ENCODE assay signal across 14 cellular contexts in genomic region chr3:181336597-181336996, GRCh38.
A peak's percentile ranks its signal among the peaks of the same experiment; 100 is the strongest.
DNase-seq lines count a peak whose midpoint lies in the region; ATAC-seq and TF ChIP-seq lines count a peak whose summit lies in the region.
"Had no signal": no experiment of that assay in that cellular context is flagged by ENCODE, and none has a peak within 500 bp of the region (broad histone marks: within the 10 kb centered on the region; RNA-seq: fewer than 3 reads in every experiment).

No MANE protein-coding gene starts in this region.

- intact Hi-C loops in heart left ventricle (cut with DNase I) (loop anchor here in 2 of 10 donors (10.0 kb wide), 1 partner anchor 218 kb away; no protein-coding TSS in a partner anchor), cardiac septum (cut with DNase I) (no loop called here), thyroid gland (cut with DNase I) (no loop called here)

- H2AFZ ChIP-seq in OCI-LY1 (ENCODE audit: low read length) (no peak overlapping the region), neural progenitor cell (replicated peaks) (no peak overlapping the region)

- WGBS in heart left ventricle, 4 donors: 35 to 43% (median 36%) methylated on average over 2 of the region's 2 CpGs
- 75 to 82% methylated on average over 2 of the region's 2 CpGs for WGBS in thyroid gland, 2 donors

- no peaks in the 10 kb centered on the region for H3K9me2 ChIP-seq in OCI-LY1 (ENCODE audit: low read depth, low read length)

- H4K20me1 ChIP-seq in OCI-LY1 (ENCODE audit: insufficient read depth, low read length) (no peaks in the 10 kb centered on the region), neural progenitor cell (ENCODE audit: low read depth) (no peaks in the 10 kb centered on the region)

- H3K27ac ChIP-seq in heart left ventricle (peak overlapping the region in 1 of 12 donors; percentile 39), OCI-LY1 (ENCODE audit: low read depth, low read length, poor library complexity, severe bottlenecking) (peak overlapping the region; percentile 81), neural progenitor cell (peak overlapping the region; percentile 14), thyroid gland (no peak overlapping the region)
- H3K27ac ChIP-seq: C4-2B had no signal

- peaks cover 3% of the 10 kb centered on the region for H3K4me1 Mint-ChIP-seq in neural progenitor cell
- H3K4me1 Mint-ChIP-seq: CD4-positive, CD25-positive, alpha-beta regulatory T cell had no signal

- H3K79me2 ChIP-seq in OCI-LY1 (ENCODE audit: insufficient read depth, low read length) (no peaks in the 10 kb centered on the region), neural progenitor cell (ENCODE audit: low read depth) (no peaks in the 10 kb centered on the region)

- H3K27ac Mint-ChIP-seq in neural progenitor cell: no peak overlapping the region
- H3K27ac Mint-ChIP-seq: CD4-positive, CD25-positive, alpha-beta regulatory T cell; CD8-positive, alpha-beta T cell had no signal

- H3K4me2 ChIP-seq in OCI-LY1 (ENCODE audit: low read length) (no peak overlapping the region), neural progenitor cell (no peak overlapping the region)

- peaks cover 3% of the 10 kb centered on the region for H3K9me3 Mint-ChIP-seq in neural progenitor cell
- H3K9me3 Mint-ChIP-seq: CD8-positive, alpha-beta T cell had no signal

- no peak for DNase-seq in heart left ventricle
- no peak for DNase-seq in cardiac septum (ENCODE audit: low spot score)
- no peak for DNase-seq in neural progenitor cell (ENCODE audit: low spot score)
- no peak for DNase-seq in SW480 (ENCODE audit: low spot score)
- DNase-seq in thyroid gland: no peak
- DNase-seq: Caco-2; CD4-positive, CD25-positive, alpha-beta regulatory T cell; CD8-positive, alpha-beta T cell; DMS153; DND-41; H7; HCEC 1CT had no signal

- no peaks in the 10 kb centered on the region for H3F3A ChIP-seq in OCI-LY1 (ENCODE audit: insufficient read depth, low read length)
- no peaks in the 10 kb centered on the region for H3F3A ChIP-seq in neural progenitor cell (ENCODE audit: low read depth)

- H3K4me3 ChIP-seq in heart left ventricle: no peak overlapping the region
- no peak overlapping the region for H3K4me3 ChIP-seq in OCI-LY1 (ENCODE audit: low read depth, low read length, poor library complexity, severe bottlenecking)
- H3K4me3 ChIP-seq in neural progenitor cell: no peak overlapping the region
- H3K4me3 ChIP-seq in thyroid gland (replicated peaks in 1 of 3): no peak overlapping the region

- H3K9me3 ChIP-seq in heart left ventricle (peaks cover 0 to 5% (median 0%) of the 10 kb centered on the region in 12 donors), OCI-LY1 (ENCODE audit: low read length) (0 out of 2 replicates have a peak, but pooled peaks cover 3% of the 10 kb centered on the region), neural progenitor cell (ENCODE audit: low read depth) (peaks cover 6% of the 10 kb centered on the region), thyroid gland (no peaks in the 10 kb centered on the region)
- H3K9me3 ChIP-seq: Caco-2 had no signal

- no peak overlapping the region for H3K4me3 Mint-ChIP-seq in neural progenitor cell
- H3K4me3 Mint-ChIP-seq: CD4-positive, CD25-positive, alpha-beta regulatory T cell; CD8-positive, alpha-beta T cell had no signal

- H3K36me3 ChIP-seq in heart left ventricle (no peaks in the 10 kb centered on the region), OCI-LY1 (ENCODE audit: insufficient read depth, low read length) (no peaks in the 10 kb centered on the region), neural progenitor cell (no peaks in the 10 kb centered on the region), thyroid gland (no peaks in the 10 kb centered on the region)

- no peaks in the 10 kb centered on the region for H3K27me3 ChIP-seq in heart left ventricle
- H3K27me3 ChIP-seq in OCI-LY1 (ENCODE audit: insufficient read depth, low read length): no peaks in the 10 kb centered on the region
- no peaks in the 10 kb centered on the region for H3K27me3 ChIP-seq in neural progenitor cell
- no peaks in the 10 kb centered on the region for H3K27me3 ChIP-seq in thyroid gland

- peak in 3 of 4 donors; percentile 31 to 78 (median 51) for ATAC-seq in heart left ventricle
- ATAC-seq: CD8-positive, alpha-beta T cell had no signal

- TF ChIP-seq CTCF in heart left ventricle (IDR thresholded peaks at IDR 0.05) (no peak), OCI-LY1 (IDR thresholded peaks at IDR 0.05; ENCODE audit: low read length) (no peak), neural progenitor cell (IDR thresholded peaks at IDR 0.05) (no peak), thyroid gland (IDR thresholded peaks at IDR 0.05) (no peak)

- H3K9ac ChIP-seq in OCI-LY1 (ENCODE audit: low read length): no peak overlapping the region
- H3K9ac ChIP-seq in neural progenitor cell: no peak overlapping the region

- no peaks in the 10 kb centered on the region for H3K36me3 Mint-ChIP-seq in neural progenitor cell
- H3K36me3 Mint-ChIP-seq: CD4-positive, CD25-positive, alpha-beta regulatory T cell; CD8-positive, alpha-beta T cell had no signal

- H3K4me1 ChIP-seq in heart left ventricle: no peaks in the 10 kb centered on the region
- H3K4me1 ChIP-seq in OCI-LY1 (ENCODE audit: insufficient read depth, low read length, severe bottlenecking): peaks cover 39% of the 10 kb centered on the region
- H3K4me1 ChIP-seq in neural progenitor cell: peaks cover 16% of the 10 kb centered on the region
- peaks cover 0 to 1% of the 10 kb centered on the region in 2 donors for H3K4me1 ChIP-seq in thyroid gland
- H3K4me1 ChIP-seq: Caco-2 had no signal

- no peaks in the 10 kb centered on the region for H3K27me3 Mint-ChIP-seq in neural progenitor cell (ENCODE audit: insufficient read depth, low read depth)
- H3K27me3 Mint-ChIP-seq: CD4-positive, CD25-positive, alpha-beta regulatory T cell had no signal

- no peak for TF ChIP-seq POLR2A in heart left ventricle (IDR thresholded peaks at IDR 0.05)
- TF ChIP-seq POLR2A in thyroid gland (IDR thresholded peaks at IDR 0.05): no peak

Comparison
In these comparisons a context has a peak if more than half of its experiments do, and no peak if none do; other contexts are left out.
1. H3K27ac ChIP-seq: peak in OCI-LY1 (single experiment) and neural progenitor cell (single experiment); none in thyroid gland (0 of 3).